Comparison of ENCODE assay signal across 1 cellular context in the genomic region with DNA sequence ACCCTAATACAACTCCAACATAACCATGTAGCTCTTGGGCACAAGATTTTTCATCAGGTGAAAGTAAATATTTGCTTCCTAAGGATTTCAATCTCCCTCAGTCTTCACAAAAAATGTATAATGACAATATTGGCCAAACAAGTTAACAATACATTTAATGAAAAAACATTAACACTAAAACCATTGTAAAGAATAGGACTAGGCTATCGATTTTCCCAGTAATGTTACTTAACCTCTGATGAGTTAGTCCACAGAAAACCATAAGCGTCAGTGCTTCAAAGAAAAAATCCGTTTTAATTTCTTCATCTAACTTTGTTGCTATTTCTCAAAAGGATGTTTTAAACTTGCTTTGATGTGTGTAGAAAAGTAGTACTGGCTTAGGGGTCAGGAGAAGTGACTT.
TF ChIP-seq lines count a peak whose summit lies in the region.

No MANE protein-coding gene starts in this region.

TF ChIP-seq in K562, 482 proteins besides CTCF, POLR2A, EP300 and RAD21 (continued from another document):
- TF ChIP-seq, protein P1, sequence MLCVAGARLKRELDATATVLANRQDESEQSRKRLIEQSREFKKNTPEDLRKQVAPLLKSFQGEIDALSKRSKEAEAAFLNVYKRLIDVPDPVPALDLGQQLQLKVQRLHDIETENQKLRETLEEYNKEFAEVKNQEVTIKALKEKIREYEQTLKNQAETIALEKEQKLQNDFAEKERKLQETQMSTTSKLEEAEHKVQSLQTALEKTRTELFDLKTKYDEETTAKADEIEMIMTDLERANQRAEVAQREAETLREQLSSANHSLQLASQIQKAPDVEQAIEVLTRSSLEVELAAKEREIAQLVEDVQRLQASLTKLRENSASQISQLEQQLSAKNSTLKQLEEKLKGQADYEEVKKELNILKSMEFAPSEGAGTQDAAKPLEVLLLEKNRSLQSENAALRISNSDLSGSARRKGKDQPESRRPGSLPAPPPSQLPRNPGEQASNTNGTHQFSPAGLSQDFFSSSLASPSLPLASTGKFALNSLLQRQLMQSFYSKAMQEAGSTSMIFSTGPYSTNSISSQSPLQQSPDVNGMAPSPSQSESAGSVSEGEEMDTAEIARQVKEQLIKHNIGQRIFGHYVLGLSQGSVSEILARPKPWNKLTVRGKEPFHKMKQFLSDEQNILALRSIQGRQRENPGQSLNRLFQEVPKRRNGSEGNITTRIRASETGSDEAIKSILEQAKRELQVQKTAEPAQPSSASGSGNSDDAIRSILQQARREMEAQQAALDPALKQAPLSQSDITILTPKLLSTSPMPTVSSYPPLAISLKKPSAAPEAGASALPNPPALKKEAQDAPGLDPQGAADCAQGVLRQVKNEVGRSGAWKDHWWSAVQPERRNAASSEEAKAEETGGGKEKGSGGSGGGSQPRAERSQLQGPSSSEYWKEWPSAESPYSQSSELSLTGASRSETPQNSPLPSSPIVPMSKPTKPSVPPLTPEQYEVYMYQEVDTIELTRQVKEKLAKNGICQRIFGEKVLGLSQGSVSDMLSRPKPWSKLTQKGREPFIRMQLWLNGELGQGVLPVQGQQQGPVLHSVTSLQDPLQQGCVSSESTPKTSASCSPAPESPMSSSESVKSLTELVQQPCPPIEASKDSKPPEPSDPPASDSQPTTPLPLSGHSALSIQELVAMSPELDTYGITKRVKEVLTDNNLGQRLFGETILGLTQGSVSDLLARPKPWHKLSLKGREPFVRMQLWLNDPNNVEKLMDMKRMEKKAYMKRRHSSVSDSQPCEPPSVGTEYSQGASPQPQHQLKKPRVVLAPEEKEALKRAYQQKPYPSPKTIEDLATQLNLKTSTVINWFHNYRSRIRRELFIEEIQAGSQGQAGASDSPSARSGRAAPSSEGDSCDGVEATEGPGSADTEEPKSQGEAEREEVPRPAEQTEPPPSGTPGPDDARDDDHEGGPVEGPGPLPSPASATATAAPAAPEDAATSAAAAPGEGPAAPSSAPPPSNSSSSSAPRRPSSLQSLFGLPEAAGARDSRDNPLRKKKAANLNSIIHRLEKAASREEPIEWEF (CRISPR knock-in tag; IDR thresholded peaks at IDR 0.05), result 0 out of 2 replicates have a peak, but pooled peaks have one; percentile 39
TF ChIP-seq in K562: peak in this region for 2.
